In the genomic region with DNA sequence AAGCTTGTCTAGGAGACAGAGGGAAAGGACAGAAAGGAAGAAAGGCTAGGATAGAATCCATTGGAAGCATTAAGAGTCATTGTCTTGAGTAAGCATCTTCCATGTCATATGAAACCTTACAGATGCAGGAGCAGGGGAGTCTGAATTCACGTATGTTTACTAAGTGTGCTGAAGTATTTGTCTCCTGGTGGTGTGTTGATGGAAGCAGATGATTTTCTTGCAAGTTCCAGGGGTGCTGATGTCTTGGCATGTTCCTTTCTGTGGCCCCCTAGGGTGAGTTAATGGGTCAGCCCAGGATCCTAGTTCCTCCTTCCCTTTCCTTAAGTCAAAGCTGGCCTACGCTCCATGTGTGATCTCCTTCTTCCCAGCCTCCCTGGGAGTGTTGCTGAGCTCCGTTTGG, we compare ENCODE assay signal across 15 cellular contexts.
DNase-seq lines count a peak whose midpoint lies in the region; ATAC-seq and TF ChIP-seq lines count a peak whose summit lies in the region.
"Had no signal": no experiment of that assay in that cellular context is flagged by ENCODE, and none has a peak within 500 bp of the region (broad histone marks: within the 10 kb centered on the region; RNA-seq: fewer than 3 reads in every experiment).

No MANE protein-coding gene starts in this region.

- TF ChIP-seq CTCF in SK-N-SH (IDR thresholded peaks at IDR 0.05) = no peak
- TF ChIP-seq CTCF in nephron progenitor cell (IDR thresholded peaks at IDR 0.05) = no peak

- H2AFZ ChIP-seq in SK-N-SH (ENCODE audit: low read depth) = no peak overlapping the region

- no peak overlapping the region for H3K4me2 ChIP-seq in SK-N-SH

- no peak overlapping the region for H3K4me3 Mint-ChIP-seq in nephron progenitor cell

- POLR2A ChIA-PET in SK-N-SH (lab: Yijun Ruan, JAX) = no interaction called here

- H3K9me2 ChIP-seq in SK-N-SH = no peaks in the 10 kb centered on the region

- no peak for TF ChIP-seq RAD21 in SK-N-SH (IDR thresholded peaks at IDR 0.05; ENCODE audit: low read length)

- H3K27ac ChIP-seq in SK-N-SH (ENCODE audit: low read depth in 2 of 2, low read length in 1 of 2) = no peak overlapping the region
- H3K27ac ChIP-seq: Peyer's patch had no signal

- H3K9me3 Mint-ChIP-seq in nephron progenitor cell = peaks cover 5% of the 10 kb centered on the region

- ATAC-seq in SK-N-SH treated with all-trans-retinoic acid at 6 μM for 48 hours (peak; percentile 28), HG03196 (IDR thresholded peaks at IDR 0.05; ENCODE audit: unreplicated experiment) (no peak)

- H3K9ac ChIP-seq in SK-N-SH = no peak overlapping the region

- H3K4me1 Mint-ChIP-seq in nephron progenitor cell = peaks cover 58% of the 10 kb centered on the region

- peaks cover 14 to 19% of the 10 kb centered on the region in 2 experiments; a peak in 2 of 4 replicates for H3K4me1 ChIP-seq in SK-N-SH (ENCODE audit: control insufficient read depth in 1 of 2, insufficient read depth in 2 of 2, low read depth in 1 of 2, low read length in 1 of 2)
- H3K4me1 ChIP-seq: Peyer's patch had no signal

- 33% methylated on average over 3 of the region's 3 CpGs for WGBS in SK-N-SH (ENCODE audit: low lambda C conversion rate)

- peak overlapping the region; percentile 31 for H3K27ac Mint-ChIP-seq in nephron progenitor cell

- no peaks in the 10 kb centered on the region for H3K27me3 ChIP-seq in SK-N-SH (ENCODE audit: insufficient read depth)
- H3K27me3 ChIP-seq: MG63, Peyer's patch had no signal

- CTCF ChIA-PET in SK-N-SH (lab: Yijun Ruan, JAX) = no interaction called here

- H4K20me1 ChIP-seq in SK-N-SH (ENCODE audit: insufficient read depth) = peaks cover 48% of the 10 kb centered on the region

- H3K4me3 ChIP-seq in SK-N-SH (ENCODE audit: low read depth in 2 of 2, low read length in 1 of 2) = no peak overlapping the region
- H3K4me3 ChIP-seq: MG63, Peyer's patch had no signal

- H3K36me3 Mint-ChIP-seq in nephron progenitor cell (ENCODE audit: low read depth) = peaks cover 31% of the 10 kb centered on the region

- TF ChIP-seq EP300 in SK-N-SH (IDR thresholded peaks at IDR 0.05; ENCODE audit: borderline replicate concordance in 1 of 2, low read depth in 1 of 2, low read length in 1 of 2) = no peak

- peaks cover 0 to 33% of the 10 kb centered on the region in 2 experiments for H3K36me3 ChIP-seq in SK-N-SH (replicated peaks in 1 of 2; ENCODE audit: control insufficient read depth in 1 of 2, insufficient read depth in 2 of 2, low read length in 1 of 2)
- H3K36me3 ChIP-seq: Peyer's patch had no signal

- H3F3A ChIP-seq in SK-N-SH (replicated peaks; ENCODE audit: insufficient read depth) = peaks cover 19% of the 10 kb centered on the region

- DNase-seq in SK-N-SH = no peak
- peak; percentile 30 for DNase-seq in brain pericyte (ENCODE audit: low read depth, low spot score)
- no peak for DNase-seq in nephron progenitor cell
- no peak for DNase-seq in GDM1 (lab: John Stamatoyannopoulos, UW)
- no peak for DNase-seq in stimulated activated CD4-positive, alpha-beta T cell treated with anti-CD3 and anti-CD28 coated beads, Interleukin-15, amount 100 ng/mL, for 24 hours
- no peak for DNase-seq in foreskin melanocyte
- DNase-seq: C1 segment of cervical spinal cord, MG63, NCI-H1105, NCI-H1694 treated with DMSO at 0.1 percent for 48 hours, NCI-H510A, Peyer's patch, SHP77 had no signal

- H3K79me2 ChIP-seq in SK-N-SH (ENCODE audit: insufficient read depth) = peaks cover 96% of the 10 kb centered on the region

- H3K9me3 ChIP-seq in SK-N-SH = no peaks in the 10 kb centered on the region
- H3K9me3 ChIP-seq: MG63, Peyer's patch had no signal

- no peaks in the 10 kb centered on the region for H3K27me3 Mint-ChIP-seq in nephron progenitor cell (ENCODE audit: low read depth, poor library complexity)

TF ChIP-seq in SK-N-SH treated with all-trans-retinoic acid at 6 μM for 48 hours, 23 proteins besides CTCF, POLR2A, EP300 and RAD21 (continues in another document):
- TF ChIP-seq ESRRG (CRISPR knock-in tag; IDR thresholded peaks at IDR 0.05) = no peak
- no peak for TF ChIP-seq GLIS3 (CRISPR knock-in tag; IDR thresholded peaks at IDR 0.05)
- TF ChIP-seq ZFP30 (CRISPR knock-in tag; IDR thresholded peaks at IDR 0.05) = no peak
- TF ChIP-seq, protein P1, sequence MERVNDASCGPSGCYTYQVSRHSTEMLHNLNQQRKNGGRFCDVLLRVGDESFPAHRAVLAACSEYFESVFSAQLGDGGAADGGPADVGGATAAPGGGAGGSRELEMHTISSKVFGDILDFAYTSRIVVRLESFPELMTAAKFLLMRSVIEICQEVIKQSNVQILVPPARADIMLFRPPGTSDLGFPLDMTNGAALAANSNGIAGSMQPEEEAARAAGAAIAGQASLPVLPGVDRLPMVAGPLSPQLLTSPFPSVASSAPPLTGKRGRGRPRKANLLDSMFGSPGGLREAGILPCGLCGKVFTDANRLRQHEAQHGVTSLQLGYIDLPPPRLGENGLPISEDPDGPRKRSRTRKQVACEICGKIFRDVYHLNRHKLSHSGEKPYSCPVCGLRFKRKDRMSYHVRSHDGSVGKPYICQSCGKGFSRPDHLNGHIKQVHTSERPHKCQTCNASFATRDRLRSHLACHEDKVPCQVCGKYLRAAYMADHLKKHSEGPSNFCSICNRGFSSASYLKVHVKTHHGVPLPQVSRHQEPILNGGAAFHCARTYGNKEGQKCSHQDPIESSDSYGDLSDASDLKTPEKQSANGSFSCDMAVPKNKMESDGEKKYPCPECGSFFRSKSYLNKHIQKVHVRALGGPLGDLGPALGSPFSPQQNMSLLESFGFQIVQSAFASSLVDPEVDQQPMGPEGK (CRISPR knock-in tag; IDR thresholded peaks at IDR 0.05; ENCODE audit: borderline replicate concordance) = no peak
- TF ChIP-seq SNAI2 (CRISPR knock-in tag; IDR thresholded peaks at IDR 0.05) = no peak
- TF ChIP-seq ZFP3 (CRISPR knock-in tag; IDR thresholded peaks at IDR 0.05) = no peak
- no peak for TF ChIP-seq TCF4 (CRISPR knock-in tag; IDR thresholded peaks at IDR 0.05; ENCODE audit: borderline replicate concordance)
- TF ChIP-seq ZNF8 (CRISPR knock-in tag; IDR thresholded peaks at IDR 0.05) = no peak
- TF ChIP-seq ZNF70 (CRISPR knock-in tag; IDR thresholded peaks at IDR 0.05) = no peak
- TF ChIP-seq ISL1 (CRISPR knock-in tag; IDR thresholded peaks at IDR 0.05) = no peak
- no peak for TF ChIP-seq PPARA (CRISPR knock-in tag; IDR thresholded peaks at IDR 0.05; ENCODE audit: borderline replicate concordance)
- no peak for TF ChIP-seq TOX (CRISPR knock-in tag; IDR thresholded peaks at IDR 0.05; ENCODE audit: borderline replicate concordance)
- no peak for TF ChIP-seq ZNF565 (CRISPR knock-in tag; conservative IDR thresholded peaks at IDR 0.05; ENCODE audit: low read depth)

TF ChIP-seq in SK-N-SH, 30 proteins besides CTCF, POLR2A, EP300 and RAD21 (continues in another document):
- no peak for TF ChIP-seq FOXM1 (IDR thresholded peaks at IDR 0.05; ENCODE audit: low read depth)
- TF ChIP-seq, protein P2, sequence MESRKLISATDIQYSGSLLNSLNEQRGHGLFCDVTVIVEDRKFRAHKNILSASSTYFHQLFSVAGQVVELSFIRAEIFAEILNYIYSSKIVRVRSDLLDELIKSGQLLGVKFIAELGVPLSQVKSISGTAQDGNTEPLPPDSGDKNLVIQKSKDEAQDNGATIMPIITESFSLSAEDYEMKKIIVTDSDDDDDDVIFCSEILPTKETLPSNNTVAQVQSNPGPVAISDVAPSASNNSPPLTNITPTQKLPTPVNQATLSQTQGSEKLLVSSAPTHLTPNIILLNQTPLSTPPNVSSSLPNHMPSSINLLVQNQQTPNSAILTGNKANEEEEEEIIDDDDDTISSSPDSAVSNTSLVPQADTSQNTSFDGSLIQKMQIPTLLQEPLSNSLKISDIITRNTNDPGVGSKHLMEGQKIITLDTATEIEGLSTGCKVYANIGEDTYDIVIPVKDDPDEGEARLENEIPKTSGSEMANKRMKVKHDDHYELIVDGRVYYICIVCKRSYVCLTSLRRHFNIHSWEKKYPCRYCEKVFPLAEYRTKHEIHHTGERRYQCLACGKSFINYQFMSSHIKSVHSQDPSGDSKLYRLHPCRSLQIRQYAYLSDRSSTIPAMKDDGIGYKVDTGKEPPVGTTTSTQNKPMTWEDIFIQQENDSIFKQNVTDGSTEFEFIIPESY (IDR thresholded peaks at IDR 0.05; ENCODE audit: borderline replicate concordance, low read depth) = no peak
- no peak for TF ChIP-seq TCF12 (IDR thresholded peaks at IDR 0.05)
- no peak for TF ChIP-seq TAF1 (IDR thresholded peaks at IDR 0.05; ENCODE audit: borderline replicate concordance, low read depth, low read length)
- TF ChIP-seq, protein P3, sequence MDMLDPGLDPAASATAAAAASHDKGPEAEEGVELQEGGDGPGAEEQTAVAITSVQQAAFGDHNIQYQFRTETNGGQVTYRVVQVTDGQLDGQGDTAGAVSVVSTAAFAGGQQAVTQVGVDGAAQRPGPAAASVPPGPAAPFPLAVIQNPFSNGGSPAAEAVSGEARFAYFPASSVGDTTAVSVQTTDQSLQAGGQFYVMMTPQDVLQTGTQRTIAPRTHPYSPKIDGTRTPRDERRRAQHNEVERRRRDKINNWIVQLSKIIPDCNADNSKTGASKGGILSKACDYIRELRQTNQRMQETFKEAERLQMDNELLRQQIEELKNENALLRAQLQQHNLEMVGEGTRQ (IDR thresholded peaks at IDR 0.05; ENCODE audit: borderline replicate concordance, low read depth, low read length) = no peak
- TF ChIP-seq, protein P4, sequence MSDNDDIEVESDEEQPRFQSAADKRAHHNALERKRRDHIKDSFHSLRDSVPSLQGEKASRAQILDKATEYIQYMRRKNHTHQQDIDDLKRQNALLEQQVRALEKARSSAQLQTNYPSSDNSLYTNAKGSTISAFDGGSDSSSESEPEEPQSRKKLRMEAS (IDR thresholded peaks at IDR 0.05; ENCODE audit: low read depth) = no peak
- TF ChIP-seq MEF2A (IDR thresholded peaks at IDR 0.05; ENCODE audit: borderline replicate concordance, low read depth) = no peak
- TF ChIP-seq NRF1 (IDR thresholded peaks at IDR 0.05; ENCODE audit: low read depth, low read length) = no peak
- TF ChIP-seq, protein P5, sequence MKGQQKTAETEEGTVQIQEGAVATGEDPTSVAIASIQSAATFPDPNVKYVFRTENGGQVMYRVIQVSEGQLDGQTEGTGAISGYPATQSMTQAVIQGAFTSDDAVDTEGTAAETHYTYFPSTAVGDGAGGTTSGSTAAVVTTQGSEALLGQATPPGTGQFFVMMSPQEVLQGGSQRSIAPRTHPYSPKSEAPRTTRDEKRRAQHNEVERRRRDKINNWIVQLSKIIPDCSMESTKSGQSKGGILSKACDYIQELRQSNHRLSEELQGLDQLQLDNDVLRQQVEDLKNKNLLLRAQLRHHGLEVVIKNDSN (IDR thresholded peaks at IDR 0.05; ENCODE audit: borderline replicate concordance, low read depth) = no peak
- TF ChIP-seq YY1 (IDR thresholded peaks at IDR 0.05; ENCODE audit: low read depth) = no peak
- no peak for TF ChIP-seq POLR2AphosphoS5 (IDR thresholded peaks at IDR 0.05; ENCODE audit: low read depth, low read length)
- TF ChIP-seq GATA2 (CRISPR knock-in tag; IDR thresholded peaks at IDR 0.05) = no peak
- no peak for TF ChIP-seq FOXJ3 (CRISPR knock-in tag; IDR thresholded peaks at IDR 0.05)
